In the genomic region with DNA sequence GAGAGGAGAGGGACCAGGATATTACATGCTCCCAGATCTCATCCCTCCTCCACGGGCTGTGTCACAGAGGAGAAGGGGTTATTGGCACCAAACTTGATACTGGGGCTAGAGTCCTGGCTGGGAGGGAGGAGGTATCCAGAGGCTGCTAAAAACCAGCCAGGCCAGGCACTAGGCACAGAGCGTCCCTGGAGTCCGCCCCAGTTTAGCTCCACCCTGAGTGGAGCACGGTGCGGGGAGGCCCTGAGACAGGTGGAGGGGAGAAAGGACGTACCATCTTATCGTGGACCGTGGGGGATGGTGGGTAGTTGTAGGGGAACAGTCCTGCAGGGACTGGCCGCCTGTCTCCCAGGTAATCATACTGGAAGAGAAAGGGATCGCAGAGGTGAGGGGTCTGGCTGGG, we compare ENCODE assay signal across 15 cellular contexts.
"Had no signal": no experiment of that assay in that cellular context is flagged by ENCODE, and none has a peak within 500 bp of the region (broad histone marks: within the 10 kb centered on the region; RNA-seq: fewer than 3 reads in every experiment).

No MANE protein-coding gene starts in this region.

- H3K36me3 ChIP-seq: ascending aorta, gastrocnemius medialis, lower lobe of right lung, thoracic aorta had no signal

- ATAC-seq: gastrocnemius medialis; lower lobe of right lung; mucosa of descending colon; naive thymus-derived CD8-positive, alpha-beta T cell had no signal

- H3K27ac ChIP-seq: ascending aorta, cardiac muscle cell, epithelial cell of prostate, gastrocnemius medialis, lower lobe of right lung, thoracic aorta had no signal

- H3K27me3 ChIP-seq: ascending aorta, cardiac muscle cell, gastrocnemius medialis, stomach had no signal

- H3K4me1 ChIP-seq: ascending aorta had no signal

- DNase-seq: activated CD4-positive, alpha-beta memory T cell treated with anti-CD3 and anti-CD28 coated beads, Interleukin-2, amount 10 ng/mL, durations not matched to agents 7 days and 5 days; activated naive CD8-positive, alpha-beta T cell treated with anti-CD3 and anti-CD28 coated beads, Interleukin-2, amount 10 ng/mL, durations not matched to agents 7 days and 5 days; activated T-cell treated with anti-CD3 and anti-CD28 coated beads, Interleukin-2, amount 50 U/mL, for 48 hours; effector CD8-positive, alpha-beta T cell; gastrocnemius medialis; lower lobe of right lung; mucosa of descending colon; stimulated activated CD4-positive, alpha-beta T cell treated with anti-CD3 and anti-CD28 coated beads, Interleukin-4, amount 100 ng/mL, for 24 hours; stomach; T1000 had no signal

- H3K9me3 ChIP-seq: ascending aorta, gastrocnemius medialis, lower lobe of right lung, mucosa of descending colon, stomach, thoracic aorta had no signal

- H3K4me3 ChIP-seq: ascending aorta, cardiac muscle cell, gastrocnemius medialis, lower lobe of right lung, mucosa of descending colon, stomach, thoracic aorta had no signal
